Comparison of ENCODE assay signal across 8 cellular contexts in genomic region chr4:182449186-182449880, GRCh38.
A peak's percentile ranks its signal among the peaks of the same experiment; 100 is the strongest.
DNase-seq lines count a peak whose midpoint lies in the region; ATAC-seq and TF ChIP-seq lines count a peak whose summit lies in the region.

No MANE protein-coding gene starts in this region.

- H3K27ac Mint-ChIP-seq in CD14-positive monocyte: no peak overlapping the region
- no peak overlapping the region for H3K27ac Mint-ChIP-seq in activated CD4-positive, alpha-beta memory T cell treated with anti-CD3 and anti-CD28 coated beads for 36 hours

- intact Hi-C loops in CD14-positive monocyte (cut with micrococcal nuclease) (no loop called here), right cardiac atrium (cut with DNase I) (no loop called here)
- intact Hi-C loops in activated CD4-positive, alpha-beta memory T cell treated with anti-CD3 and anti-CD28 coated beads for 36 hours (cut with micrococcal nuclease): loop anchor here (5.0 kb wide), 1 partner anchor 307 kb away; no protein-coding TSS in a partner anchor

- CTCF ChIA-PET in activated CD4-positive, alpha-beta memory T cell treated with anti-CD3 and anti-CD28 coated beads for 36 hours (lab: Charles Lee): no interaction called here

- DNase-seq in CD14-positive monocyte (ENCODE audit: low spot score) (no peak), HCEC 1CT (peak; percentile 18), right cardiac atrium (no peak), putamen (ENCODE audit: low spot score) (peak; percentile 56), DMS79 (lab: John Stamatoyannopoulos, UW) (no peak), GOT3 (lab: John Stamatoyannopoulos, UW) (no peak)
- DNase-seq in activated CD4-positive, alpha-beta memory T cell treated with anti-CD3 and anti-CD28 coated beads for 36 hours: no peak

- 2% methylated on average over 29 of the region's 34 CpGs for WGBS in right cardiac atrium

- H3K9me3 Mint-ChIP-seq in CD14-positive monocyte: peaks cover 0 to 12% (median 5%) of the 10 kb centered on the region in 7 donors
- H3K9me3 Mint-ChIP-seq in activated CD4-positive, alpha-beta memory T cell treated with anti-CD3 and anti-CD28 coated beads for 36 hours: no peaks in the 10 kb centered on the region

- peak overlapping the region; percentile 68 for H3K4me3 ChIP-seq in right cardiac atrium (ENCODE audit: low read length)

- H3K27me3 ChIP-seq in right cardiac atrium (ENCODE audit: control insufficient read depth, insufficient read depth): no peaks in the 10 kb centered on the region

- TF ChIP-seq CTCF in CD14-positive monocyte (IDR thresholded peaks at IDR 0.05): no peak

- H3K4me1 ChIP-seq in right cardiac atrium (ENCODE audit: control insufficient read depth, insufficient read depth, low read length): no peaks in the 10 kb centered on the region

- ATAC-seq in right cardiac atrium: no peak
- no peak for ATAC-seq in GM19395 (IDR thresholded peaks at IDR 0.05; ENCODE audit: unreplicated experiment)

- peaks cover 3 to 4% of the 10 kb centered on the region in 2 donors for H3K36me3 Mint-ChIP-seq in CD14-positive monocyte
- peaks cover 2% of the 10 kb centered on the region for H3K36me3 Mint-ChIP-seq in activated CD4-positive, alpha-beta memory T cell treated with anti-CD3 and anti-CD28 coated beads for 36 hours

- no peak overlapping the region for H3K27ac ChIP-seq in right cardiac atrium (ENCODE audit: low read length)

- H3K9me3 ChIP-seq in right cardiac atrium (ENCODE audit: control insufficient read depth, low read length): no peaks in the 10 kb centered on the region

- peak overlapping the region; percentile 43 to 87 for H3K4me3 Mint-ChIP-seq in CD14-positive monocyte
- peak overlapping the region; percentile 67 for H3K4me3 Mint-ChIP-seq in activated CD4-positive, alpha-beta memory T cell treated with anti-CD3 and anti-CD28 coated beads for 36 hours

- H3K27me3 Mint-ChIP-seq in CD14-positive monocyte (ENCODE audit: low read depth in 3 of 3): peaks cover 47 to 72% (median 53%) of the 10 kb centered on the region in 3 donors
- H3K27me3 Mint-ChIP-seq in activated CD4-positive, alpha-beta memory T cell treated with anti-CD3 and anti-CD28 coated beads for 36 hours: peaks cover 54% of the 10 kb centered on the region

- POLR2A ChIA-PET in activated CD4-positive, alpha-beta memory T cell treated with anti-CD3 and anti-CD28 coated beads for 36 hours (lab: Charles Lee): interaction anchor here (0.6 kb wide), 1 partner anchor 1554 kb away, joined by 3 read pairs; no protein-coding TSS in a partner anchor

- peaks cover 5% of the 10 kb centered on the region for H3K4me1 Mint-ChIP-seq in CD14-positive monocyte
- peaks cover 15% of the 10 kb centered on the region for H3K4me1 Mint-ChIP-seq in activated CD4-positive, alpha-beta memory T cell treated with anti-CD3 and anti-CD28 coated beads for 36 hours (ENCODE audit: low read depth)

Comparison
In these comparisons a context has a peak if more than half of its experiments do, and no peak if none do; other contexts are left out.
1. DNase-seq: peak in HCEC 1CT (single experiment) and putamen (single experiment); none in CD14-positive monocyte (single experiment), activated CD4-positive, alpha-beta memory T cell treated with anti-CD3 and anti-CD28 coated beads for 36 hours (single experiment), right cardiac atrium (0 of 3), DMS79 (single experiment) and GOT3 (single experiment).